Comparison of ENCODE assay signal across 8 cellular contexts in the genomic region with DNA sequence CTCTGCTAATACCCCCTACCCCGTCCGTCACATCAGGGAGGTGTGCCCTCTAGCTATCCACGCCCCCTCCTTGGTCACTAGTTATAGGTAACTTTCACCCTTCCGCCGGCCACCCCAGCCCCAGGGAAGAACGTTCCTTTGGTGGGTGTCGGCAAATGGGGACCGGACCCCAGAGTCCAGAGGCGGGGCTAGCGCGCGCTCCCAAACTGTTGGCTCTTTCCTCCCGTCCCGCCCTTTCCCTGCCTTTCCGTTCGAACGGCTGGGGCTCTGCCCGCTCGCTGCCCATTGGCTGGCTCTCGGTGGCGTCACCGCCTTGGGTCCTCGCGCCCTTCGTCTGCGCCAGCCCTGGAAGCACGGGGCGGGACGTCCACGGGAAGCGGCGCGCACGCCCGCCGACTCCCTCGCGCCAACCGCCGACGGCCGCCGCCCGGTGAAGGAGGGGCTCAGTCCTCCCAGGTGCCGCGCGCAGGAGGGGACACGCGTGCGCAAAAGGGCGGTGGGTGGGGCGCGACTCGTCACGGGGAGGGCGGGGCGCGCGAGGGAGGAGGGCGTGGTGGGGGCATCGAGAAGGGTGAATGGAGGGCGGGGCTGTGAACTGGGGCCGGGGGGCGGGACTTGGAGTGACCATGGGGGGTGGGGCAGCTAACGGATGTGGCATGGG. TPM values are rescaled to one million over a fixed set of nuclear protein-coding genes. Genes with fewer than 3 reads are reported as not detected.
DNase-seq lines count a peak whose midpoint lies in the region; ATAC-seq, FAIRE-seq and TF ChIP-seq lines count a peak whose summit lies in the region.

No MANE protein-coding gene starts in this region.

- H3K4me3 Mint-ChIP-seq in Caco-2 (ENCODE audit: unreplicated experiment): peak overlapping the region; percentile 96

- intact Hi-C loops in Caco-2 (cut with micrococcal nuclease; ENCODE audit: unreplicated experiment): loop anchor here (1.0 kb wide), 4 partner anchors 8 to 87 kb away; a partner anchor contains a TSS

- no TSS peak for BruUV-seq in Caco-2 (replicated peaks; lab: Mats Ljungman, UMichigan)

- no peaks in the 10 kb centered on the region for H3K9me3 ChIP-seq in Caco-2
- no peaks in the 10 kb centered on the region for H3K9me3 ChIP-seq in effector memory CD4-positive, alpha-beta T cell (ENCODE audit: control insufficient read depth, low read length)

- no peak overlapping the region for H4K8ac ChIP-seq in mesendoderm (ENCODE audit: low read depth, low read length)

- no peaks in the 10 kb centered on the region for H3K27me3 Mint-ChIP-seq in Caco-2 (ENCODE audit: insufficient read depth, unreplicated experiment)

- H3K79me2 ChIP-seq in mesendoderm (ENCODE audit: control insufficient read depth, insufficient read depth, low read length): peaks cover 3% of the 10 kb centered on the region

- DNase-seq in Caco-2 (peak; percentile 98 to 99), HTR-8/SVneo (ENCODE audit: insufficient read length, low spot score) (peak; percentile 96), NOMO-1 (lab: John Stamatoyannopoulos, UW; ENCODE audit: unreplicated experiment in 2 of 2) (peak; percentile 93 to 98), mesendoderm (peak; percentile 99)
- DNase-seq in activated CD8-positive, alpha-beta memory T cell treated with anti-CD3 and anti-CD28 coated beads for 48 hours (ENCODE audit: low read depth in 2 of 3, low spot score in 2 of 3): peak; percentile 98 to 99 (median 98)
- peak; percentile 97 to 98 (median 97) for DNase-seq in effector memory CD4-positive, alpha-beta T cell
- peak; percentile 92 for DNase-seq in stimulated activated CD8-positive, alpha-beta memory T cell treated with anti-CD3 and anti-CD28 coated beads, Interleukin-12 subunit alpha, Interleukin-12 subunit beta, amount 100 ng/mL, for 24 hours (ENCODE audit: extremely low read depth)

- no peak for TF ChIP-seq CTCF in Caco-2 (IDR thresholded peaks at IDR 0.05; ENCODE audit: insufficient read depth in 1 of 2, low read depth in 1 of 2, low read length in 1 of 2, severe bottlenecking in 1 of 2, unreplicated experiment in 1 of 2)

- H3K9me3 Mint-ChIP-seq in Caco-2 (ENCODE audit: unreplicated experiment): no peaks in the 10 kb centered on the region

- H3K27ac Mint-ChIP-seq in Caco-2 (ENCODE audit: unreplicated experiment): peak overlapping the region; percentile 99

- peak; percentile 80 for ATAC-seq in GM21381 (IDR thresholded peaks at IDR 0.05; ENCODE audit: unreplicated experiment)

- peak overlapping the region; percentile 99 for H3K27ac ChIP-seq in effector memory CD4-positive, alpha-beta T cell (ENCODE audit: insufficient read depth, low read length, poor library complexity, severe bottlenecking)
- H3K27ac ChIP-seq in mesendoderm (ENCODE audit: low read depth, low read length): peak overlapping the region; percentile 71

- H3K9ac ChIP-seq in mesendoderm (ENCODE audit: low read length): peak overlapping the region; percentile 80

- H3K4me3 ChIP-seq in Caco-2 (ENCODE audit: low read depth, low read length) (peak overlapping the region; percentile 86), mesendoderm (ENCODE audit: low read length) (peak overlapping the region; percentile 25)
- peak overlapping the region; percentile 70 for H3K4me3 ChIP-seq in effector memory CD4-positive, alpha-beta T cell (ENCODE audit: insufficient read depth, low read depth, low read length, poor library complexity, severe bottlenecking)

- no peaks in the 10 kb centered on the region for H3K27me3 ChIP-seq in Caco-2 (replicated peaks; ENCODE audit: control insufficient read depth, insufficient read depth, low read length)
- no peaks in the 10 kb centered on the region for H3K27me3 ChIP-seq in effector memory CD4-positive, alpha-beta T cell (replicated peaks; ENCODE audit: control insufficient read depth, insufficient read depth, low read length, poor library complexity, severe bottlenecking)
- H3K27me3 ChIP-seq in mesendoderm (ENCODE audit: insufficient read depth, low read length, poor library complexity): no peaks in the 10 kb centered on the region

- H3K36me3 Mint-ChIP-seq in Caco-2 (ENCODE audit: insufficient read depth, unreplicated experiment): peaks cover 80% of the 10 kb centered on the region

- H3K79me1 ChIP-seq in mesendoderm (ENCODE audit: low read length): peaks cover 8% of the 10 kb centered on the region

- peak overlapping the region; percentile 93 for H3K18ac ChIP-seq in mesendoderm (ENCODE audit: low read length)

- H2BK15ac ChIP-seq in mesendoderm (replicated peaks; ENCODE audit: low read depth): no peak overlapping the region

- no peak overlapping the region for H3K23ac ChIP-seq in mesendoderm (ENCODE audit: low read length)

- H2BK5ac ChIP-seq in mesendoderm (ENCODE audit: low read length): no peak overlapping the region

- peak overlapping the region; percentile 93 for H3K4ac ChIP-seq in mesendoderm (ENCODE audit: low read depth, low read length)

- H3K36me3 ChIP-seq in Caco-2 (ENCODE audit: control insufficient read depth, insufficient read depth, low read length) (peaks cover 5% of the 10 kb centered on the region), mesendoderm (ENCODE audit: control insufficient read depth, insufficient read depth, low read length) (peaks cover 17% of the 10 kb centered on the region)
- peaks cover 28% of the 10 kb centered on the region for H3K36me3 ChIP-seq in effector memory CD4-positive, alpha-beta T cell (ENCODE audit: control insufficient read depth, insufficient read depth, low read length)

- WGBS in mesendoderm (ENCODE audit: extremely low coverage, insufficient coverage, low lambda C conversion rate): no CpG with 5 or more reads among the region's 65 CpGs

- peak overlapping the region; percentile 95 for H3K56ac ChIP-seq in mesendoderm (ENCODE audit: low read length)

- FAIRE-seq in HTR-8/SVneo (lab: Jason Lieb, UNC): peak; percentile 99

- CTCF ChIA-PET in Caco-2 (lab: Charles Lee): interaction anchor here (0.6 to 1.8 kb wide), 9 partner anchors 16 to 211 kb away, joined by 3 to 16 read pairs (median 4); a partner anchor contains a TSS

- H3K4me2 ChIP-seq in mesendoderm (ENCODE audit: low read length): peak overlapping the region; percentile 64

- peaks cover 13% of the 10 kb centered on the region for H3K4me1 Mint-ChIP-seq in Caco-2 (ENCODE audit: low read depth, unreplicated experiment)

- H2AK5ac ChIP-seq in mesendoderm (ENCODE audit: low read length): no peak overlapping the region

- H4K5ac ChIP-seq in mesendoderm (ENCODE audit: low read length): no peak overlapping the region

- POLR2A ChIA-PET in Caco-2 (lab: Charles Lee): interaction anchor here (0.5 to 1.2 kb wide), 13 partner anchors 8 to 1351 kb away, joined by 3 to 8 read pairs (median 3); a partner anchor contains a TSS

- H2BK120ac ChIP-seq in mesendoderm (ENCODE audit: low read depth, low read length): peak overlapping the region; percentile 10

- H3K4me1 ChIP-seq in Caco-2: peaks cover 15% of the 10 kb centered on the region
- H3K4me1 ChIP-seq in effector memory CD4-positive, alpha-beta T cell (ENCODE audit: control insufficient read depth, insufficient read depth, low read length, poor library complexity, severe bottlenecking): peaks cover 33% of the 10 kb centered on the region
- H3K4me1 ChIP-seq in mesendoderm (ENCODE audit: control insufficient read depth, low read depth, low read length): no peaks in the 10 kb centered on the region

RNA-seq across cellular contexts. Expression of a gene that starts 0.6 kb away (rescaled TPM):
- 23.6 and 26.4 TPM in 2 replicates for total RNA-seq in Caco-2 (2022)
- polyA plus RNA-seq in mesendoderm (2013, experiment 1 of 2): 22.8 TPM
- 22.2 TPM for polyA plus RNA-seq in mesendoderm (2013, experiment 2 of 2)

RNA-seq across cellular contexts. Expression of a gene that starts 7.7 kb away (rescaled TPM):
- 166 and 177 TPM in 2 replicates for total RNA-seq in Caco-2 (2022)
- 227 TPM for polyA plus RNA-seq in mesendoderm (2013, experiment 1 of 2)
- 219 TPM for polyA plus RNA-seq in mesendoderm (2013, experiment 2 of 2)

RNA-seq across cellular contexts. Expression of a gene that starts 9.7 kb away (rescaled TPM):
- total RNA-seq in Caco-2 (2022): 17.1 and 18.3 TPM in 2 replicates
- polyA plus RNA-seq in mesendoderm (2013, experiment 1 of 2): 42.1 TPM
- polyA plus RNA-seq in mesendoderm (2013, experiment 2 of 2): 54.9 TPM

RNA-seq across cellular contexts. Expression of a gene that starts 18.6 kb away (rescaled TPM):
- 65.3 and 65.4 TPM in 2 replicates for total RNA-seq in Caco-2 (2022)
- polyA plus RNA-seq in mesendoderm (2013, experiment 1 of 2): 44.8 TPM
- 46.4 TPM for polyA plus RNA-seq in mesendoderm (2013, experiment 2 of 2)

RNA-seq across cellular contexts. Expression of a gene that starts 44.2 kb away (rescaled TPM):
- 11.4 and 12.5 TPM in 2 replicates for total RNA-seq in Caco-2 (2022)
- 15.1 TPM for polyA plus RNA-seq in mesendoderm (2013, experiment 1 of 2)
- 15.5 TPM for polyA plus RNA-seq in mesendoderm (2013, experiment 2 of 2)

Comparison
In these comparisons a context has a peak if more than half of its experiments do, and no peak if none do; other contexts are left out.
1. Peak in every context shown above with its lines: DNase-seq, ATAC-seq, H3K4me3 ChIP-seq and H3K27ac ChIP-seq.
2. H3K4me3 ChIP-seq: peak in every context shown above with its lines; median percentile 86 in Caco-2; 70 in effector memory CD4-positive, alpha-beta T cell; 25 in mesendoderm.